ENCODE assay signal across 10 cellular contexts in genomic region chr10:95837783-95838182, GRCh38.
DNase-seq lines count a peak whose midpoint lies in the region; ATAC-seq and TF ChIP-seq lines count a peak whose summit lies in the region.
"Had no signal": no experiment of that assay in that cellular context is flagged by ENCODE, and none has a peak within 500 bp of the region (broad histone marks: within the 10 kb centered on the region; RNA-seq: fewer than 3 reads in every experiment).

No MANE protein-coding gene starts in this region.

- no peak for TF ChIP-seq CTCF in CD14-positive monocyte (IDR thresholded peaks at IDR 0.05)
- no peak for TF ChIP-seq CTCF in HL-60 (IDR thresholded peaks at IDR 0.05; ENCODE audit: insufficient read depth, low read length)

- H3K27me3 Mint-ChIP-seq in CD14-positive monocyte (ENCODE audit: low read depth in 3 of 3) (no peaks in the 10 kb centered on the region), immature natural killer cell (ENCODE audit: low read depth in 3 of 3) (peaks cover 0 to 2% (median 1%) of the 10 kb centered on the region in 3 donors)

- H3K9me3 Mint-ChIP-seq in CD14-positive monocyte, result peaks cover 0 to 2% (median 0%) of the 10 kb centered on the region in 7 donors
- no peaks in the 10 kb centered on the region for H3K9me3 Mint-ChIP-seq in immature natural killer cell

- no peak overlapping the region for H3K4me3 ChIP-seq in HL-60 (replicated peaks; ENCODE audit: insufficient read depth, low read length)

- H3K27me3 ChIP-seq in HL-60 (ENCODE audit: insufficient read depth, poor library complexity, severe bottlenecking), result no peaks in the 10 kb centered on the region

- in situ Hi-C loops in ACHN (cut with HindIII; ENCODE audit: low pct_ligation_motif_present, low pct_unique_long_range_greater_than_20kb, low sequenced_read_pairs), result no loop called here

- intact Hi-C loops in CD14-positive monocyte (cut with micrococcal nuclease), result loop anchor here in 1 of 2 donors (10.0 kb wide), 1 partner anchor 83 kb away; the partner anchor contains the start of gene ENTPD1

- peak overlapping the region; percentile 19; the same call in 1 of the 2 replicates for H3K27ac ChIP-seq in HL-60 (replicated peaks)
- H3K27ac ChIP-seq: VCaP had no signal

- H3K4me3 Mint-ChIP-seq in CD14-positive monocyte, result peak overlapping the region in 1 of 2 donors; percentile 44
- no peak overlapping the region for H3K4me3 Mint-ChIP-seq in immature natural killer cell

- H3K4me1 Mint-ChIP-seq in CD14-positive monocyte (peaks cover 51% of the 10 kb centered on the region), immature natural killer cell (peaks cover 24 to 51% of the 10 kb centered on the region in 2 donors)

- peak; percentile 32 for ATAC-seq in GM21367 (IDR thresholded peaks at IDR 0.05; ENCODE audit: unreplicated experiment)

- H3K36me3 Mint-ChIP-seq in CD14-positive monocyte, result peaks cover 27 to 43% of the 10 kb centered on the region in 2 donors
- H3K36me3 Mint-ChIP-seq in immature natural killer cell, result no peaks in the 10 kb centered on the region

- H3K27ac Mint-ChIP-seq in CD14-positive monocyte, result peak overlapping the region; percentile 80 to 95 (median 87)
- H3K27ac Mint-ChIP-seq in immature natural killer cell, result peak overlapping the region in 4 of 6 donors; percentile 7 to 77 (median 46)

- no peak for DNase-seq in CD14-positive monocyte (ENCODE audit: low spot score)
- DNase-seq in HL-60 (ENCODE audit: low read depth in 1 of 2, low spot score in 1 of 2), result peak; percentile 39 to 83
- no peak for DNase-seq in immature natural killer cell
- no peak for DNase-seq in NCI-H526 (lab: John Stamatoyannopoulos, UW)
- no peak for DNase-seq in ACHN
- DNase-seq in NCI-H748 treated with DMSO at 0.1 percent for 48 hours (lab: John Stamatoyannopoulos, UW), result no peak
- no peak for DNase-seq in NCI-H2196 treated with DMSO at 0.1 percent for 48 hours (lab: John Stamatoyannopoulos, UW; ENCODE audit: unreplicated experiment)
- DNase-seq: NCI-H1694 had no signal

Comparison
In these comparisons a context has a peak if more than half of its experiments do, and no peak if none do; other contexts are left out.
1. DNase-seq: peak in HL-60 (2 of 2); none in CD14-positive monocyte (single experiment), immature natural killer cell (0 of 3), NCI-H526 (0 of 2), ACHN (single experiment), NCI-H748 treated with DMSO at 0.1 percent for 48 hours (single experiment) and NCI-H2196 treated with DMSO at 0.1 percent for 48 hours (single experiment).